In the genomic region with DNA sequence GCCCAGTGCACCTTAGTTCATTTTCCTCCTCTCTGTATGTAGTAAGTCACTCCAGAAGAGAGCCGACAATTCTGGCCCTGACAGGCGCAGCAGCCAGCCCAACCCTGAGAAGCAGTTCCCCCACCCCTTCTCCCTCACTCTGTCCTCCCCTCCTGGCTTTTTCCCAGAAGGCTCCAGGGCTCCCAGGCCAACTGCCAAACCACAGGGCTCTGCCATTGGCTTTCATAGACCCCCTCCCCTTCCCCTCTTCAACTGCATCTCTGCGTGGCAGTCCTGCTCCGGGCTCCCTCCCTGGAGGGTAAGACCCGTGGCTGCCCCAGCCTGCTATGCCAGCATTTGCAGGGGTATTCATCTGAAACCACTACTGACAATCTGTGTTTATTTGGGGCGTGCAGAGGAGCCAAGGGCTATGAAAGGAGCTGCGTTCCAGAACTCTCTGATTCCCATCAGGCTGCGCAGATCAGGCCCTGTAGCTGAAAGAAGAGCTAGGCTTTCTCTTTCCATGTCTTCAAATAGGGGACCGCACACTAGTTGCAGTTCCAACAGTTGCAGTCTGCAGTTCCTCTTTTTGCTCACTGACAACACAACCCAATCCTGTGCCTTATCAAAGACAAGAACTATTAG, we compare ENCODE assay signal across 11 cellular contexts.
A peak's percentile ranks its signal among the peaks of the same experiment; 100 is the strongest.
DNase-seq lines count a peak whose midpoint lies in the region; ATAC-seq and TF ChIP-seq lines count a peak whose summit lies in the region.
"Had no signal": no experiment of that assay in that cellular context is flagged by ENCODE, and none has a peak within 500 bp of the region (broad histone marks: within the 10 kb centered on the region; RNA-seq: fewer than 3 reads in every experiment).

No MANE protein-coding gene starts in this region.

- H3K27me3 Mint-ChIP-seq in glutamatergic neuron (ENCODE audit: unreplicated experiment) (no peaks in the 10 kb centered on the region), neural progenitor cell (ENCODE audit: insufficient read depth, low read depth) (peaks cover 5% of the 10 kb centered on the region)

- WGBS in psoas muscle, 3 donors, result 14 to 16% (median 15%) methylated on average over 9 of the region's 9 CpGs

- peak; percentile 89 for ATAC-seq in HG03196 (IDR thresholded peaks at IDR 0.05; ENCODE audit: unreplicated experiment)
- peak; percentile 56 to 83 (median 80) for ATAC-seq in psoas muscle
- ATAC-seq: T-cell had no signal

- intact Hi-C loops in psoas muscle (cut with DNase I), result loop anchor here in 1 of 2 donors (10.0 kb wide), 1 partner anchor 554 kb away; a partner anchor contains a TSS

- H3K4me1 Mint-ChIP-seq in glutamatergic neuron (ENCODE audit: low read depth, unreplicated experiment), result peaks cover 8% of the 10 kb centered on the region
- H3K4me1 Mint-ChIP-seq in neural progenitor cell, result peaks cover 7% of the 10 kb centered on the region
- H3K4me1 Mint-ChIP-seq: T-cell had no signal

- H3K4me1 ChIP-seq in Peyer's patch (peaks cover 0 to 9% (median 0%) of the 10 kb centered on the region in 4 donors), psoas muscle (peaks cover 48% of the 10 kb centered on the region), neural progenitor cell (peaks cover 19% of the 10 kb centered on the region)

- DNase-seq in DMS 273 (lab: John Stamatoyannopoulos, UW; ENCODE audit: unreplicated experiment), result peak; percentile 69
- no peak for DNase-seq in DMS 273 treated with DMSO at 0.1 percent for 48 hours (lab: John Stamatoyannopoulos, UW)
- DNase-seq in Peyer's patch, result no peak
- peak; percentile 33 for DNase-seq in glutamatergic neuron
- DNase-seq in psoas muscle, result peak; percentile 54 to 80
- no peak for DNase-seq in GOT3 (lab: John Stamatoyannopoulos, UW)
- DNase-seq in neural progenitor cell (ENCODE audit: low spot score), result no peak

- H3F3A ChIP-seq in neural progenitor cell (ENCODE audit: low read depth), result peaks cover 7% of the 10 kb centered on the region

- peak overlapping the region in 3 of 4 donors; percentile 36 to 80 (median 42) for H3K27ac ChIP-seq in Peyer's patch
- H3K27ac ChIP-seq in psoas muscle, result peak overlapping the region; percentile 82
- no peak overlapping the region for H3K27ac ChIP-seq in neural progenitor cell
- H3K27ac ChIP-seq: 22Rv1 had no signal

- no peak overlapping the region for H3K4me3 ChIP-seq in Peyer's patch
- peak overlapping the region; percentile 27 for H3K4me3 ChIP-seq in psoas muscle
- no peak overlapping the region for H3K4me3 ChIP-seq in neural progenitor cell

- no peaks in the 10 kb centered on the region for H3K79me2 ChIP-seq in neural progenitor cell (ENCODE audit: low read depth)

- no peaks in the 10 kb centered on the region for H4K20me1 ChIP-seq in neural progenitor cell (ENCODE audit: low read depth)

- no peak overlapping the region for H3K4me2 ChIP-seq in neural progenitor cell

- H3K27me3 ChIP-seq in Peyer's patch (no peaks in the 10 kb centered on the region), psoas muscle (ENCODE audit: insufficient read depth in 3 of 3, low read length in 2 of 3) (no peaks in the 10 kb centered on the region), neural progenitor cell (no peaks in the 10 kb centered on the region)

- H3K4me3 Mint-ChIP-seq in glutamatergic neuron (ENCODE audit: unreplicated experiment), result no peak overlapping the region
- H3K4me3 Mint-ChIP-seq in neural progenitor cell, result no peak overlapping the region
- H3K4me3 Mint-ChIP-seq: T-cell had no signal

- H3K9ac ChIP-seq in neural progenitor cell, result no peak overlapping the region

- TF ChIP-seq POLR2A in Peyer's patch (IDR thresholded peaks at IDR 0.05), result no peak

- H3K36me3 Mint-ChIP-seq in glutamatergic neuron (ENCODE audit: unreplicated experiment) (no peaks in the 10 kb centered on the region), neural progenitor cell (no peaks in the 10 kb centered on the region)
- H3K36me3 Mint-ChIP-seq: T-cell had no signal

- H3K9me3 ChIP-seq in Peyer's patch (no peaks in the 10 kb centered on the region), psoas muscle (no peaks in the 10 kb centered on the region), neural progenitor cell (ENCODE audit: low read depth) (no peaks in the 10 kb centered on the region)

- no peaks in the 10 kb centered on the region for H3K36me3 ChIP-seq in Peyer's patch
- no peaks in the 10 kb centered on the region for H3K36me3 ChIP-seq in psoas muscle (ENCODE audit: insufficient read depth in 1 of 2, low read depth in 1 of 2)
- no peaks in the 10 kb centered on the region for H3K36me3 ChIP-seq in neural progenitor cell

- H2AFZ ChIP-seq in neural progenitor cell (replicated peaks), result no peak overlapping the region

- no peak overlapping the region for H3K27ac Mint-ChIP-seq in glutamatergic neuron (ENCODE audit: unreplicated experiment)
- H3K27ac Mint-ChIP-seq in neural progenitor cell, result no peak overlapping the region
- H3K27ac Mint-ChIP-seq: nephron, T-cell had no signal

- TF ChIP-seq CTCF in Peyer's patch (IDR thresholded peaks at IDR 0.05), result no peak
- TF ChIP-seq CTCF in glutamatergic neuron (IDR thresholded peaks at IDR 0.05; ENCODE audit: partially characterized antibody, unreplicated experiment), result no peak
- TF ChIP-seq CTCF in psoas muscle (IDR thresholded peaks at IDR 0.05), result no peak
- no peak for TF ChIP-seq CTCF in neural progenitor cell (IDR thresholded peaks at IDR 0.05)

- peaks cover 2% of the 10 kb centered on the region for H3K9me3 Mint-ChIP-seq in glutamatergic neuron (ENCODE audit: unreplicated experiment)
- no peaks in the 10 kb centered on the region for H3K9me3 Mint-ChIP-seq in neural progenitor cell
- H3K9me3 Mint-ChIP-seq: nephron, T-cell had no signal

Comparison
In these comparisons a context has a peak if more than half of its experiments do, and no peak if none do; other contexts are left out.
1. DNase-seq: peak in DMS 273 (single experiment), glutamatergic neuron (single experiment) and psoas muscle (2 of 2); none in DMS 273 treated with DMSO at 0.1 percent for 48 hours (single experiment), Peyer's patch (0 of 3), GOT3 (single experiment) and neural progenitor cell (single experiment).